ENCODE assay signal across 13 cellular contexts in the genomic region with DNA sequence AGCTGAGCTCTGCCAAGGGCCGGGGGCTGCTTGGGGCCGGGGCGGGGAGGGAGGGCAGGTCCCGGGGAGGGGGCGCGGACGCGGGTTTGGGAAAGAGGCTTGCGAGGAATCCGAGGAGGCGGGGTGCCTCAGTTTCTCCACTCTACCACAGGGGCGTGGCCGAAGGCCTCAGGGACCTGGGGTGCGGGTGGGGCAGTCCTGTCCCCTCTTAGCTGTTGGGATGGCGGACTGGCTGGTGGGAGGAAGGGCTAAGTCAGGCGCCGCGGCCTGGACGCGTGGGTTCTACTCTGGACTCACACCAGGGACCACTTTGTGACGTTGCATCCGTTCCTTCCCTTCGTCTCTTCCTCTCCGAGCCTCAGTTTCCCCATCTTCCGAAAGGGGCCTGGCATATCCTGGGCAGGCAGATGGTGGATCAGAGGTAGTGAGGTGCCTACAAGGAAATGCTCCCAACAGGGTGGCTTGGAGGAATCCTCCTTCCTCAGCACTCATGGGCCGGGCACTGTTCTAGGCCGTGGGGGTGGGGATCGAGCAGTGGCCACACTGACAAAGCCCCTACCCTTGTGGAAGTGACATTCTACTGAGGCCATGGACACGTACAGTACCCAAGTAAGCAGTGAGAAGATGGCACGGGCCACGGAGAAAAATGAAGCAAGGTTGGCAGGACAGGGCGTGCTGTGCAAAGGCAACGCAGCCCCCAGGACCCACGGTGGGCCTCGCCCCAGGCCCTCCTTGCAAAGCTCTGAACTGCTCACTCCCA. TPM values are rescaled to one million over a fixed set of nuclear protein-coding genes. Genes with fewer than 3 reads are reported as not detected.
DNase-seq lines count a peak whose midpoint lies in the region; ATAC-seq, FAIRE-seq and TF ChIP-seq lines count a peak whose summit lies in the region.
"Had no signal": no experiment of that assay in that cellular context is flagged by ENCODE, and none has a peak within 500 bp of the region (broad histone marks: within the 10 kb centered on the region; RNA-seq: fewer than 3 reads in every experiment).

No MANE protein-coding gene starts in this region.

- no peak for FAIRE-seq in D721Med (lab: Jason Lieb, UNC)
- FAIRE-seq: frontal cortex, HTR-8/SVneo had no signal

- H3K4me3 Mint-ChIP-seq in T-cell, result peak overlapping the region; percentile 13 to 84 (median 57)
- H3K4me3 Mint-ChIP-seq in immature natural killer cell, result peak overlapping the region; percentile 52 to 70 (median 60)
- no peak overlapping the region for H3K4me3 Mint-ChIP-seq in activated T-helper 17 cell treated with anti-CD3 and anti-CD28 coated beads, Interleukin-2, amount 50 U/mL, for 72 hours
- H3K4me3 Mint-ChIP-seq: activated CD4-positive, alpha-beta memory T cell treated with anti-CD3 and anti-CD28 coated beads for 36 hours had no signal

- no peak for ATAC-seq in T-cell (replicated peaks in 1 of 4)
- ATAC-seq in activated T-helper 17 cell treated with anti-CD3 and anti-CD28 coated beads, Interleukin-2, amount 50 U/mL, for 72 hours (replicated peaks), result no peak

- in situ Hi-C loops in transverse colon (cut with MboI; ENCODE audit: low pct_ligation_motif_present in 1 of 4, low pct_unique_long_range_greater_than_20kb in 1 of 4, low sequenced_read_pairs in 3 of 4), result no loop called here

- DNase-seq in D721Med (ENCODE audit: insufficient read length, low spot score) (peak; percentile 13), T-cell (peak in 1 of 34 experiments; percentile 10), immature natural killer cell (no peak), sigmoid colon (no peak), NCI-H1048 (lab: John Stamatoyannopoulos, UW) (no peak), transverse colon (no peak), cortex of kidney (lab: John Stamatoyannopoulos, UW) (no peak)
- DNase-seq: activated CD4-positive, alpha-beta memory T cell treated with anti-CD3 and anti-CD28 coated beads for 36 hours; central memory CD4-positive, alpha-beta T cell had no signal

- no peak for TF ChIP-seq POLR2A in sigmoid colon (IDR thresholded peaks at IDR 0.05)
- TF ChIP-seq POLR2A in transverse colon (IDR thresholded peaks at IDR 0.05), result no peak

- peaks cover 7 to 9% (median 7%) of the 10 kb centered on the region in 3 donors for H3K4me1 Mint-ChIP-seq in T-cell
- H3K4me1 Mint-ChIP-seq in immature natural killer cell, result peaks cover 6 to 8% of the 10 kb centered on the region in 2 donors
- H3K4me1 Mint-ChIP-seq in activated T-helper 17 cell treated with anti-CD3 and anti-CD28 coated beads, Interleukin-2, amount 50 U/mL, for 72 hours, result no peaks in the 10 kb centered on the region

- POLR2A ChIA-PET in T-cell (lab: Charles Lee), result no interaction called here

- peaks cover 0 to 15% (median 14%) of the 10 kb centered on the region in 4 donors for H3K4me1 ChIP-seq in sigmoid colon
- peaks cover 2 to 14% (median 14%) of the 10 kb centered on the region in 4 donors for H3K4me1 ChIP-seq in transverse colon

- H3K36me3 ChIP-seq in sigmoid colon, result no peaks in the 10 kb centered on the region
- no peaks in the 10 kb centered on the region for H3K36me3 ChIP-seq in transverse colon

- TF ChIP-seq CTCF in D721Med (IDR thresholded peaks at IDR 0.05; ENCODE audit: insufficient read depth, missing control alignments), result no peak
- no peak for TF ChIP-seq CTCF in sigmoid colon (IDR thresholded peaks at IDR 0.05)
- no peak for TF ChIP-seq CTCF in transverse colon (IDR thresholded peaks at IDR 0.05)

- WGBS in sigmoid colon, 2 donors, result 74 to 75% methylated on average over 35 of the region's 35 CpGs
- 78% methylated on average over 29 of the region's 35 CpGs; no CpG with 5 or more reads in 1 of the 2 donors for WGBS in transverse colon (ENCODE audit: low coverage in 1 of 2), 2 donors

- TF ChIP-seq EP300 in sigmoid colon (IDR thresholded peaks at IDR 0.05) (no peak), transverse colon (IDR thresholded peaks at IDR 0.05; ENCODE audit: low read depth) (no peak)

- CTCF ChIA-PET in T-cell (lab: Charles Lee), result no interaction called here

- peaks cover 13 to 48% (median 30%) of the 10 kb centered on the region in 3 donors for H3K27me3 ChIP-seq in sigmoid colon
- peaks cover 54% of the 10 kb centered on the region for H3K27me3 ChIP-seq in transverse colon

- H3K9me3 ChIP-seq in sigmoid colon, result no peaks in the 10 kb centered on the region
- H3K9me3 ChIP-seq in transverse colon, result no peaks in the 10 kb centered on the region

- H3K27me3 Mint-ChIP-seq in T-cell (peaks cover 29 to 32% of the 10 kb centered on the region in 2 donors), immature natural killer cell (ENCODE audit: low read depth in 3 of 3) (peaks cover 0 to 12% (median 3%) of the 10 kb centered on the region in 3 donors)
- H3K27me3 Mint-ChIP-seq in activated T-helper 17 cell treated with anti-CD3 and anti-CD28 coated beads, Interleukin-2, amount 50 U/mL, for 72 hours, result peaks cover 22% of the 10 kb centered on the region

- H3K27ac Mint-ChIP-seq in T-cell (no peak overlapping the region), immature natural killer cell (no peak overlapping the region)
- no peak overlapping the region for H3K27ac Mint-ChIP-seq in activated T-helper 17 cell treated with anti-CD3 and anti-CD28 coated beads, Interleukin-2, amount 50 U/mL, for 72 hours
- H3K27ac Mint-ChIP-seq: activated CD4-positive, alpha-beta memory T cell treated with anti-CD3 and anti-CD28 coated beads for 36 hours had no signal

- intact Hi-C loops in sigmoid colon (cut with DNase I) (no loop called here), transverse colon (cut with DNase I; ENCODE audit: low total_unique reads) (no loop called here)

- peaks cover 0 to 2% (median 0%) of the 10 kb centered on the region in 3 donors for H3K9me3 Mint-ChIP-seq in T-cell
- H3K9me3 Mint-ChIP-seq in immature natural killer cell, result no peaks in the 10 kb centered on the region
- no peaks in the 10 kb centered on the region for H3K9me3 Mint-ChIP-seq in activated T-helper 17 cell treated with anti-CD3 and anti-CD28 coated beads, Interleukin-2, amount 50 U/mL, for 72 hours
- H3K9me3 Mint-ChIP-seq: activated CD4-positive, alpha-beta memory T cell treated with anti-CD3 and anti-CD28 coated beads for 36 hours had no signal

- peaks cover 3% of the 10 kb centered on the region for H3K36me3 Mint-ChIP-seq in T-cell
- H3K36me3 Mint-ChIP-seq in immature natural killer cell, result no peaks in the 10 kb centered on the region
- no peaks in the 10 kb centered on the region for H3K36me3 Mint-ChIP-seq in activated T-helper 17 cell treated with anti-CD3 and anti-CD28 coated beads, Interleukin-2, amount 50 U/mL, for 72 hours (ENCODE audit: low read depth)
- H3K36me3 Mint-ChIP-seq: activated CD4-positive, alpha-beta memory T cell treated with anti-CD3 and anti-CD28 coated beads for 36 hours had no signal

- H3K4me3 ChIP-seq in sigmoid colon (peak overlapping the region in 3 of 4 donors; percentile 32 to 51 (median 49)), transverse colon (peak overlapping the region in 2 of 4 donors; percentile 32 to 44)

- H3K27ac ChIP-seq in sigmoid colon (no peak overlapping the region), transverse colon (no peak overlapping the region)

RNA-seq across cellular contexts. Expression of a gene that starts 13.2 kb away (rescaled TPM):
- under 1 TPM in 2 of 5 donors, not detected in 3; 0.30 to 0.64 TPM for total RNA-seq in T-cell
- not detected for polyA plus RNA-seq in immature natural killer cell
- not detected for total RNA-seq in sigmoid colon
- polyA plus RNA-seq in sigmoid colon, result not detected
- not detected for total RNA-seq in activated T-helper 17 cell treated with anti-CD3 and anti-CD28 coated beads, Interleukin-2, amount 50 U/mL, for 72 hours
- not detected for total RNA-seq in transverse colon
- total RNA-seq: activated CD4-positive, alpha-beta memory T cell treated with anti-CD3 and anti-CD28 coated beads for 36 hours; frontal cortex; G401 had no signal
